In the genomic region with DNA sequence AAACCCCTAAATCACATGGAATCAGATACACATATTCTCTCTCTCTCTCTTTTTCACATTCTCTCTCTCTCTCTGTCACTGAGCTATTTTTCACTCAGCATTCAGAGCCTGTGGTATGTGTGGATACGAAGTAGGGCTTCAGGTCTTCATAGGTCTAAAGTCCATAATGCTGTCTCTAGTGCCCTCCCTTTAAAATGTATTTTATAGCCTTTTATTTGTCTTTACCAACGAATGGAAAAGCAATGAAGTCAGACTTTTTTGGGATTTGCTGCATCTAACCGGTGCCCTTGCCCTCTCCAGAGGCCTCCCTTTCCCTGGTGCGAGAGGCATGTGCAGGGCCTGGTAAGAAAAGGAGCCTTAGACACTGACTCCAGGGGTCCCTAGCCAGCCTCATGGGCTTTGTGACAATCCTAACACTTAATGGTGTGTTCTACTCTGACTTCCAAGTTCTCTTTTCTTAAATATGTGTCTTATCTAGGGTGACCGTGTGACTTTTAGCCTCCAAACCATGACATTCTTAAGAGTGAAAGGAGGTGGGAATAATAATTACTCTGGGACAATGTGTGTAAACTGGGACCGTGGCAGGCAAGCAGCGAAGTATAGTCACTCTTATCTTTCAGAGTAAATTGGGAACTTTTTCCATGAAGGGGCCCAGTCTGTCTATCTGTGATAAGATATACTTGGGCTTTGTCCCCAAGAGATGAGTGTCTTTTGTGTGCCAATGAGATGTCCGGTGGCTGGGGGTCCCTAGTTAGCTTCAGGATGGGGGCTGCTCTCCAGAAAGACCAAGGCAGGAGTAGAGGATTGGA, we compare ENCODE assay signal across 1 cellular context.
TF ChIP-seq lines count a peak whose summit lies in the region.

No MANE protein-coding gene starts in this region.

TF ChIP-seq in K562, 482 proteins besides CTCF, POLR2A, EP300 and RAD21 (continued from another document and continues in another):
- TF ChIP-seq, protein P1, sequence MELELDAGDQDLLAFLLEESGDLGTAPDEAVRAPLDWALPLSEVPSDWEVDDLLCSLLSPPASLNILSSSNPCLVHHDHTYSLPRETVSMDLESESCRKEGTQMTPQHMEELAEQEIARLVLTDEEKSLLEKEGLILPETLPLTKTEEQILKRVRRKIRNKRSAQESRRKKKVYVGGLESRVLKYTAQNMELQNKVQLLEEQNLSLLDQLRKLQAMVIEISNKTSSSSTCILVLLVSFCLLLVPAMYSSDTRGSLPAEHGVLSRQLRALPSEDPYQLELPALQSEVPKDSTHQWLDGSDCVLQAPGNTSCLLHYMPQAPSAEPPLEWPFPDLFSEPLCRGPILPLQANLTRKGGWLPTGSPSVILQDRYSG (tag; conservative IDR thresholded peaks at IDR 0.05; ENCODE audit: low read depth), result 0 out of 2 replicates have a peak, but pooled peaks have one; percentile 13
- TF ChIP-seq MXI1 (IDR thresholded peaks at IDR 0.05; ENCODE audit: low read depth, low read length) (no peak), FOXP1 (CRISPR knock-in tag; IDR thresholded peaks at IDR 0.05) (no peak), ETS2 (tag; IDR thresholded peaks at IDR 0.05; ENCODE audit: borderline replicate concordance, poor library complexity, severe bottlenecking) (no peak), HSF4 (CRISPR knock-in tag; IDR thresholded peaks at IDR 0.05; ENCODE audit: borderline replicate concordance) (no peak), CBFA2T3 (IDR thresholded peaks at IDR 0.05) (peak; percentile 79), FOXM1 (IDR thresholded peaks at IDR 0.05; ENCODE audit: low read depth) (peak; percentile 43; the same call in 1 of the 2 replicates), FOXM1 (CRISPR knock-in tag; IDR thresholded peaks at IDR 0.05; ENCODE audit: low read depth) (no peak), NCOR1 (IDR thresholded peaks at IDR 0.05) (peak; percentile 77), FOXA3 (CRISPR knock-in tag; conservative IDR thresholded peaks at IDR 0.05 in 1 of 2, IDR thresholded peaks at IDR 0.05 in 1 of 2) (peak in 1 of 2 experiments; percentile 42; a peak in 1 of 4 replicates), TEAD4 (IDR thresholded peaks at IDR 0.05; ENCODE audit: low read length) (peak; percentile 59), TEAD4 (CRISPR knock-in tag; IDR thresholded peaks at IDR 0.05; ENCODE audit: borderline replicate concordance) (no peak), SMARCC2 (IDR thresholded peaks at IDR 0.05; ENCODE audit: low read depth) (no peak), DPF2 (IDR thresholded peaks at IDR 0.05) (0 out of 2 replicates have a peak, but pooled peaks have one; percentile 49), EP400 (IDR thresholded peaks at IDR 0.05) (peak; percentile 43; the same call in 1 of the 2 replicates), PURB (CRISPR knock-in tag; IDR thresholded peaks at IDR 0.05; ENCODE audit: low read depth) (no peak), ZNF561 (CRISPR knock-in tag; conservative IDR thresholded peaks at IDR 0.05) (no peak), CTBP1 (IDR thresholded peaks at IDR 0.05; ENCODE audit: borderline replicate concordance) (0 out of 2 replicates have a peak, but pooled peaks have one; percentile 42), NFIC (IDR thresholded peaks at IDR 0.05) (no peak), ZNF224 (CRISPR knock-in tag; IDR thresholded peaks at IDR 0.05) (no peak), TBL1XR1 (IDR thresholded peaks at IDR 0.05; ENCODE audit: low read length in 2 of 2) (peak in 1 of 2 experiments; percentile 75; a peak in 1 of 4 replicates), ID3 (CRISPR knock-in tag; IDR thresholded peaks at IDR 0.05) (no peak), ID3 (tag; IDR thresholded peaks at IDR 0.05) (0 out of 2 replicates have a peak, but pooled peaks have one; percentile 12), CREB1 (IDR thresholded peaks at IDR 0.05) (no peak), CREB1 (CRISPR knock-in tag; IDR thresholded peaks at IDR 0.05) (no peak), POLR2AphosphoS5 (IDR thresholded peaks at IDR 0.05; ENCODE audit: control insufficient read depth, insufficient read depth, low read depth, low read length) (no peak), STAT5A (IDR thresholded peaks at IDR 0.05; ENCODE audit: borderline replicate concordance, low read length) (peak; percentile 66), BMI1 (IDR thresholded peaks at IDR 0.05; ENCODE audit: low read length) (no peak), MTA3 (IDR thresholded peaks at IDR 0.05; ENCODE audit: borderline replicate concordance) (0 out of 2 replicates have a peak, but pooled peaks have one; percentile 71), ATF7 (IDR thresholded peaks at IDR 0.05) (peak; percentile 41), POLR3G (IDR thresholded peaks at IDR 0.05; ENCODE audit: extremely low read depth, insufficient read length, insufficient replicate concordance) (no peak), ZFP36 (IDR thresholded peaks at IDR 0.05; ENCODE audit: low read depth, low read length, partially characterized antibody) (no peak), NR2C1 (IDR thresholded peaks at IDR 0.05) (no peak), NR2C1 (tag; IDR thresholded peaks at IDR 0.05) (no peak), GABPB2 (CRISPR knock-in tag; conservative IDR thresholded peaks at IDR 0.05) (no peak), BCL6 (CRISPR knock-in tag; IDR thresholded peaks at IDR 0.05) (no peak), HDAC2 (IDR thresholded peaks at IDR 0.05) (peak; percentile 57; the same call in 1 of the 2 replicates), SOX6 (IDR thresholded peaks at IDR 0.05) (peak; percentile 94), TAL1 (IDR thresholded peaks at IDR 0.05) (peak; percentile 76)
- TF ChIP-seq, protein P2, sequence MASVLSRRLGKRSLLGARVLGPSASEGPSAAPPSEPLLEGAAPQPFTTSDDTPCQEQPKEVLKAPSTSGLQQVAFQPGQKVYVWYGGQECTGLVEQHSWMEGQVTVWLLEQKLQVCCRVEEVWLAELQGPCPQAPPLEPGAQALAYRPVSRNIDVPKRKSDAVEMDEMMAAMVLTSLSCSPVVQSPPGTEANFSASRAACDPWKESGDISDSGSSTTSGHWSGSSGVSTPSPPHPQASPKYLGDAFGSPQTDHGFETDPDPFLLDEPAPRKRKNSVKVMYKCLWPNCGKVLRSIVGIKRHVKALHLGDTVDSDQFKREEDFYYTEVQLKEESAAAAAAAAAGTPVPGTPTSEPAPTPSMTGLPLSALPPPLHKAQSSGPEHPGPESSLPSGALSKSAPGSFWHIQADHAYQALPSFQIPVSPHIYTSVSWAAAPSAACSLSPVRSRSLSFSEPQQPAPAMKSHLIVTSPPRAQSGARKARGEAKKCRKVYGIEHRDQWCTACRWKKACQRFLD (CRISPR knock-in tag; IDR thresholded peaks at IDR 0.05), result peak; percentile 56; the same call in 1 of the 2 replicates
- TF ChIP-seq, protein P3, sequence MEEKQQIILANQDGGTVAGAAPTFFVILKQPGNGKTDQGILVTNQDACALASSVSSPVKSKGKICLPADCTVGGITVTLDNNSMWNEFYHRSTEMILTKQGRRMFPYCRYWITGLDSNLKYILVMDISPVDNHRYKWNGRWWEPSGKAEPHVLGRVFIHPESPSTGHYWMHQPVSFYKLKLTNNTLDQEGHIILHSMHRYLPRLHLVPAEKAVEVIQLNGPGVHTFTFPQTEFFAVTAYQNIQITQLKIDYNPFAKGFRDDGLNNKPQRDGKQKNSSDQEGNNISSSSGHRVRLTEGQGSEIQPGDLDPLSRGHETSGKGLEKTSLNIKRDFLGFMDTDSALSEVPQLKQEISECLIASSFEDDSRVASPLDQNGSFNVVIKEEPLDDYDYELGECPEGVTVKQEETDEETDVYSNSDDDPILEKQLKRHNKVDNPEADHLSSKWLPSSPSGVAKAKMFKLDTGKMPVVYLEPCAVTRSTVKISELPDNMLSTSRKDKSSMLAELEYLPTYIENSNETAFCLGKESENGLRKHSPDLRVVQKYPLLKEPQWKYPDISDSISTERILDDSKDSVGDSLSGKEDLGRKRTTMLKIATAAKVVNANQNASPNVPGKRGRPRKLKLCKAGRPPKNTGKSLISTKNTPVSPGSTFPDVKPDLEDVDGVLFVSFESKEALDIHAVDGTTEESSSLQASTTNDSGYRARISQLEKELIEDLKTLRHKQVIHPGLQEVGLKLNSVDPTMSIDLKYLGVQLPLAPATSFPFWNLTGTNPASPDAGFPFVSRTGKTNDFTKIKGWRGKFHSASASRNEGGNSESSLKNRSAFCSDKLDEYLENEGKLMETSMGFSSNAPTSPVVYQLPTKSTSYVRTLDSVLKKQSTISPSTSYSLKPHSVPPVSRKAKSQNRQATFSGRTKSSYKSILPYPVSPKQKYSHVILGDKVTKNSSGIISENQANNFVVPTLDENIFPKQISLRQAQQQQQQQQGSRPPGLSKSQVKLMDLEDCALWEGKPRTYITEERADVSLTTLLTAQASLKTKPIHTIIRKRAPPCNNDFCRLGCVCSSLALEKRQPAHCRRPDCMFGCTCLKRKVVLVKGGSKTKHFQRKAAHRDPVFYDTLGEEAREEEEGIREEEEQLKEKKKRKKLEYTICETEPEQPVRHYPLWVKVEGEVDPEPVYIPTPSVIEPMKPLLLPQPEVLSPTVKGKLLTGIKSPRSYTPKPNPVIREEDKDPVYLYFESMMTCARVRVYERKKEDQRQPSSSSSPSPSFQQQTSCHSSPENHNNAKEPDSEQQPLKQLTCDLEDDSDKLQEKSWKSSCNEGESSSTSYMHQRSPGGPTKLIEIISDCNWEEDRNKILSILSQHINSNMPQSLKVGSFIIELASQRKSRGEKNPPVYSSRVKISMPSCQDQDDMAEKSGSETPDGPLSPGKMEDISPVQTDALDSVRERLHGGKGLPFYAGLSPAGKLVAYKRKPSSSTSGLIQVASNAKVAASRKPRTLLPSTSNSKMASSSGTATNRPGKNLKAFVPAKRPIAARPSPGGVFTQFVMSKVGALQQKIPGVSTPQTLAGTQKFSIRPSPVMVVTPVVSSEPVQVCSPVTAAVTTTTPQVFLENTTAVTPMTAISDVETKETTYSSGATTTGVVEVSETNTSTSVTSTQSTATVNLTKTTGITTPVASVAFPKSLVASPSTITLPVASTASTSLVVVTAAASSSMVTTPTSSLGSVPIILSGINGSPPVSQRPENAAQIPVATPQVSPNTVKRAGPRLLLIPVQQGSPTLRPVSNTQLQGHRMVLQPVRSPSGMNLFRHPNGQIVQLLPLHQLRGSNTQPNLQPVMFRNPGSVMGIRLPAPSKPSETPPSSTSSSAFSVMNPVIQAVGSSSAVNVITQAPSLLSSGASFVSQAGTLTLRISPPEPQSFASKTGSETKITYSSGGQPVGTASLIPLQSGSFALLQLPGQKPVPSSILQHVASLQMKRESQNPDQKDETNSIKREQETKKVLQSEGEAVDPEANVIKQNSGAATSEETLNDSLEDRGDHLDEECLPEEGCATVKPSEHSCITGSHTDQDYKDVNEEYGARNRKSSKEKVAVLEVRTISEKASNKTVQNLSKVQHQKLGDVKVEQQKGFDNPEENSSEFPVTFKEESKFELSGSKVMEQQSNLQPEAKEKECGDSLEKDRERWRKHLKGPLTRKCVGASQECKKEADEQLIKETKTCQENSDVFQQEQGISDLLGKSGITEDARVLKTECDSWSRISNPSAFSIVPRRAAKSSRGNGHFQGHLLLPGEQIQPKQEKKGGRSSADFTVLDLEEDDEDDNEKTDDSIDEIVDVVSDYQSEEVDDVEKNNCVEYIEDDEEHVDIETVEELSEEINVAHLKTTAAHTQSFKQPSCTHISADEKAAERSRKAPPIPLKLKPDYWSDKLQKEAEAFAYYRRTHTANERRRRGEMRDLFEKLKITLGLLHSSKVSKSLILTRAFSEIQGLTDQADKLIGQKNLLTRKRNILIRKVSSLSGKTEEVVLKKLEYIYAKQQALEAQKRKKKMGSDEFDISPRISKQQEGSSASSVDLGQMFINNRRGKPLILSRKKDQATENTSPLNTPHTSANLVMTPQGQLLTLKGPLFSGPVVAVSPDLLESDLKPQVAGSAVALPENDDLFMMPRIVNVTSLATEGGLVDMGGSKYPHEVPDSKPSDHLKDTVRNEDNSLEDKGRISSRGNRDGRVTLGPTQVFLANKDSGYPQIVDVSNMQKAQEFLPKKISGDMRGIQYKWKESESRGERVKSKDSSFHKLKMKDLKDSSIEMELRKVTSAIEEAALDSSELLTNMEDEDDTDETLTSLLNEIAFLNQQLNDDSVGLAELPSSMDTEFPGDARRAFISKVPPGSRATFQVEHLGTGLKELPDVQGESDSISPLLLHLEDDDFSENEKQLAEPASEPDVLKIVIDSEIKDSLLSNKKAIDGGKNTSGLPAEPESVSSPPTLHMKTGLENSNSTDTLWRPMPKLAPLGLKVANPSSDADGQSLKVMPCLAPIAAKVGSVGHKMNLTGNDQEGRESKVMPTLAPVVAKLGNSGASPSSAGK (IDR thresholded peaks at IDR 0.05), result peak; percentile 44; the same call in 1 of the 2 replicates
- TF ChIP-seq, protein P4, sequence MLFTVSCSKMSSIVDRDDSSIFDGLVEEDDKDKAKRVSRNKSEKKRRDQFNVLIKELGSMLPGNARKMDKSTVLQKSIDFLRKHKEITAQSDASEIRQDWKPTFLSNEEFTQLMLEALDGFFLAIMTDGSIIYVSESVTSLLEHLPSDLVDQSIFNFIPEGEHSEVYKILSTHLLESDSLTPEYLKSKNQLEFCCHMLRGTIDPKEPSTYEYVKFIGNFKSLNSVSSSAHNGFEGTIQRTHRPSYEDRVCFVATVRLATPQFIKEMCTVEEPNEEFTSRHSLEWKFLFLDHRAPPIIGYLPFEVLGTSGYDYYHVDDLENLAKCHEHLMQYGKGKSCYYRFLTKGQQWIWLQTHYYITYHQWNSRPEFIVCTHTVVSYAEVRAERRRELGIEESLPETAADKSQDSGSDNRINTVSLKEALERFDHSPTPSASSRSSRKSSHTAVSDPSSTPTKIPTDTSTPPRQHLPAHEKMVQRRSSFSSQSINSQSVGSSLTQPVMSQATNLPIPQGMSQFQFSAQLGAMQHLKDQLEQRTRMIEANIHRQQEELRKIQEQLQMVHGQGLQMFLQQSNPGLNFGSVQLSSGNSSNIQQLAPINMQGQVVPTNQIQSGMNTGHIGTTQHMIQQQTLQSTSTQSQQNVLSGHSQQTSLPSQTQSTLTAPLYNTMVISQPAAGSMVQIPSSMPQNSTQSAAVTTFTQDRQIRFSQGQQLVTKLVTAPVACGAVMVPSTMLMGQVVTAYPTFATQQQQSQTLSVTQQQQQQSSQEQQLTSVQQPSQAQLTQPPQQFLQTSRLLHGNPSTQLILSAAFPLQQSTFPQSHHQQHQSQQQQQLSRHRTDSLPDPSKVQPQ (CRISPR knock-in tag; IDR thresholded peaks at IDR 0.05; ENCODE audit: borderline replicate concordance), result no peak
- TF ChIP-seq, protein P5, sequence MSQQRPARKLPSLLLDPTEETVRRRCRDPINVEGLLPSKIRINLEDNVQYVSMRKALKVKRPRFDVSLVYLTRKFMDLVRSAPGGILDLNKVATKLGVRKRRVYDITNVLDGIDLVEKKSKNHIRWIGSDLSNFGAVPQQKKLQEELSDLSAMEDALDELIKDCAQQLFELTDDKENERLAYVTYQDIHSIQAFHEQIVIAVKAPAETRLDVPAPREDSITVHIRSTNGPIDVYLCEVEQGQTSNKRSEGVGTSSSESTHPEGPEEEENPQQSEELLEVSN (IDR thresholded peaks at IDR 0.05; ENCODE audit: borderline replicate concordance in 1 of 2, extremely low read depth in 1 of 2, insufficient read depth in 1 of 2, insufficient read length in 1 of 2, low read depth in 1 of 2, low read length in 1 of 2, poor library complexity in 1 of 2, severe bottlenecking in 1 of 2), result peak in 1 of 2 experiments; percentile 20
- TF ChIP-seq, protein P6, sequence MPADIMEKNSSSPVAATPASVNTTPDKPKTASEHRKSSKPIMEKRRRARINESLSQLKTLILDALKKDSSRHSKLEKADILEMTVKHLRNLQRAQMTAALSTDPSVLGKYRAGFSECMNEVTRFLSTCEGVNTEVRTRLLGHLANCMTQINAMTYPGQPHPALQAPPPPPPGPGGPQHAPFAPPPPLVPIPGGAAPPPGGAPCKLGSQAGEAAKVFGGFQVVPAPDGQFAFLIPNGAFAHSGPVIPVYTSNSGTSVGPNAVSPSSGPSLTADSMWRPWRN (IDR thresholded peaks at IDR 0.05; ENCODE audit: low read depth), result peak; percentile 74; the same call in 1 of the 2 replicates
